In genomic region chr1:236063919-236064673, GRCh38 we compare ENCODE assay signal across 8 cellular contexts. TPM values are rescaled to one million over a fixed set of nuclear protein-coding genes. Genes with fewer than 3 reads are reported as not detected.
A peak's percentile ranks its signal among the peaks of the same experiment; 100 is the strongest.
DNase-seq lines count a peak whose midpoint lies in the region; ATAC-seq and TF ChIP-seq lines count a peak whose summit lies in the region.

No MANE protein-coding gene starts in this region.

- no peaks in the 10 kb centered on the region for H3K9me3 Mint-ChIP-seq in natural killer cell treated with Interleukin-12 subunit alpha and Interleukin-12 subunit beta and Interleukin-15 and Interleukin-18, amount 100 ng/mL, for 72 hours

- peaks cover 14% of the 10 kb centered on the region in 2 donors for H3K4me1 Mint-ChIP-seq in natural killer cell treated with Interleukin-12 subunit alpha and Interleukin-12 subunit beta and Interleukin-15 and Interleukin-18, amount 100 ng/mL, for 72 hours (ENCODE audit: low read depth in 2 of 2)

- peak overlapping the region; percentile 20 for H3K4me3 Mint-ChIP-seq in natural killer cell treated with Interleukin-12 subunit alpha and Interleukin-12 subunit beta and Interleukin-15 and Interleukin-18, amount 100 ng/mL, for 72 hours

- DNase-seq in ELF-1 (ENCODE audit: low read depth, low spot score) (peak; percentile 64), fibroblast of villous mesenchyme (ENCODE audit: low read depth) (peak; percentile 77), SK-N-DZ (ENCODE audit: low spot score) (no peak)
- DNase-seq in activated CD8-positive, alpha-beta memory T cell treated with anti-CD3 and anti-CD28 coated beads, Interleukin-2, amount 50 U/mL, for 48 hours = peak; percentile 63
- no peak for DNase-seq in natural killer cell treated with Interleukin-12 subunit alpha and Interleukin-12 subunit beta and Interleukin-15 and Interleukin-18, amount 100 ng/mL, for 72 hours (ENCODE audit: low spot score)

- peak overlapping the region; percentile 82 for H3K4me3 ChIP-seq in fibroblast of villous mesenchyme (ENCODE audit: low read depth, low read length)

- peaks cover 30 to 45% of the 10 kb centered on the region in 2 donors for H3K27me3 Mint-ChIP-seq in natural killer cell treated with Interleukin-12 subunit alpha and Interleukin-12 subunit beta and Interleukin-15 and Interleukin-18, amount 100 ng/mL, for 72 hours

- H3K36me3 Mint-ChIP-seq in natural killer cell treated with Interleukin-12 subunit alpha and Interleukin-12 subunit beta and Interleukin-15 and Interleukin-18, amount 100 ng/mL, for 72 hours = no peaks in the 10 kb centered on the region

- TF ChIP-seq CTCF in fibroblast of villous mesenchyme (IDR thresholded peaks at IDR 0.05; ENCODE audit: insufficient read depth, low read depth, low read length) = no peak

- no peak overlapping the region for H3K27ac Mint-ChIP-seq in natural killer cell treated with Interleukin-12 subunit alpha and Interleukin-12 subunit beta and Interleukin-15 and Interleukin-18, amount 100 ng/mL, for 72 hours

- ATAC-seq in HG02973 (IDR thresholded peaks at IDR 0.05; ENCODE audit: unreplicated experiment) = peak; percentile 4
- peak; percentile 15 to 37 for ATAC-seq in natural killer cell treated with Interleukin-12 subunit alpha and Interleukin-12 subunit beta and Interleukin-15 and Interleukin-18, amount 100 ng/mL, for 72 hours
- no peak for ATAC-seq in HG02840 (IDR thresholded peaks at IDR 0.05; ENCODE audit: low FRiP score, unreplicated experiment)
- ATAC-seq in GM21526 (IDR thresholded peaks at IDR 0.05; ENCODE audit: low FRiP score, unreplicated experiment) = no peak

RNA-seq across cellular contexts. Expression of gene NID1, which starts 0.8 kb away (rescaled TPM):
- total RNA-seq in fibroblast of villous mesenchyme = 204 and 211 TPM in 2 replicates
- not detected for total RNA-seq in natural killer cell treated with Interleukin-12 subunit alpha and Interleukin-12 subunit beta and Interleukin-15 and Interleukin-18, amount 100 ng/mL, for 72 hours
- 0.14 and 0.27 TPM in 2 replicates for polyA plus RNA-seq in SK-N-DZ (2014; cell fraction: cytosol; rRNA removed)
- polyA plus RNA-seq in SK-N-DZ (2014; cell fraction: nucleus; rRNA removed) = not detected in 2 replicates

Comparison
In these comparisons a context has a peak if more than half of its experiments do, and no peak if none do; other contexts are left out.
1. DNase-seq: peak in ELF-1 (single experiment), activated CD8-positive, alpha-beta memory T cell treated with anti-CD3 and anti-CD28 coated beads, Interleukin-2, amount 50 U/mL, for 48 hours (single experiment) and fibroblast of villous mesenchyme (single experiment); none in natural killer cell treated with Interleukin-12 subunit alpha and Interleukin-12 subunit beta and Interleukin-15 and Interleukin-18, amount 100 ng/mL, for 72 hours (single experiment) and SK-N-DZ (single experiment).
2. ATAC-seq: peak in HG02973 (single experiment) and natural killer cell treated with Interleukin-12 subunit alpha and Interleukin-12 subunit beta and Interleukin-15 and Interleukin-18, amount 100 ng/mL, for 72 hours (2 of 2); none in HG02840 (single experiment) and GM21526 (single experiment).
3. RNA of gene NID1, which starts 0.8 kb away (total RNA-seq): 204 to 211 TPM in fibroblast of villous mesenchyme; not detected in natural killer cell treated with Interleukin-12 subunit alpha and Interleukin-12 subunit beta and Interleukin-15 and Interleukin-18, amount 100 ng/mL, for 72 hours; every median in the first group is over 100 times any median in the second.